ENCODE assay signal across 18 cellular contexts in genomic region chr3:21393684-21394307, GRCh38.
A peak's percentile ranks its signal among the peaks of the same experiment; 100 is the strongest.
DNase-seq lines count a peak whose midpoint lies in the region; ATAC-seq, FAIRE-seq and TF ChIP-seq lines count a peak whose summit lies in the region.
"Had no signal": no experiment of that assay in that cellular context is flagged by ENCODE, and none has a peak within 500 bp of the region (broad histone marks: within the 10 kb centered on the region; RNA-seq: fewer than 3 reads in every experiment).

No MANE protein-coding gene starts in this region.

- no peaks in the 10 kb centered on the region for H3K79me2 ChIP-seq in mesendoderm (ENCODE audit: control insufficient read depth, insufficient read depth, low read length)

- H2BK15ac ChIP-seq in mesendoderm (replicated peaks; ENCODE audit: low read depth), result no peak overlapping the region

- no peaks in the 10 kb centered on the region for H3K79me1 ChIP-seq in mesendoderm (ENCODE audit: low read length)

- H4K5ac ChIP-seq in mesendoderm (ENCODE audit: low read length), result no peak overlapping the region

- H3K4me3 ChIP-seq in left ventricle myocardium inferior, result no peak overlapping the region
- H3K4me3 ChIP-seq in coronary artery, result no peak overlapping the region
- no peak overlapping the region for H3K4me3 ChIP-seq in mesendoderm (ENCODE audit: low read length)
- H3K4me3 ChIP-seq in pancreas, result no peak overlapping the region
- H3K4me3 ChIP-seq: BLaER1, GM12878 had no signal

- H3K23ac ChIP-seq in mesendoderm (ENCODE audit: low read length), result no peak overlapping the region

- no peaks in the 10 kb centered on the region for H3K36me3 ChIP-seq in left ventricle myocardium inferior
- H3K36me3 ChIP-seq in mesendoderm (ENCODE audit: control insufficient read depth, insufficient read depth, low read length), result no peaks in the 10 kb centered on the region
- H3K36me3 ChIP-seq in pancreas, result no peaks in the 10 kb centered on the region
- H3K36me3 ChIP-seq: BLaER1 had no signal

- no peak overlapping the region for H3K9ac ChIP-seq in mesendoderm (ENCODE audit: low read length)
- H3K9ac ChIP-seq: BLaER1 had no signal

- no peak overlapping the region for H3K56ac ChIP-seq in mesendoderm (ENCODE audit: low read length)

- H3K27me3 ChIP-seq in left ventricle myocardium inferior (ENCODE audit: low read depth) (no peaks in the 10 kb centered on the region), mesendoderm (ENCODE audit: insufficient read depth, low read length, poor library complexity) (no peaks in the 10 kb centered on the region), pancreas (no peaks in the 10 kb centered on the region)
- H3K27me3 ChIP-seq: BLaER1 had no signal

- intact Hi-C loops in left ventricle myocardium inferior (cut with micrococcal nuclease), result no loop called here
- intact Hi-C loops in Right ventricle myocardium superior (cut with DNase I), result no loop called here
- intact Hi-C loops in pancreas (cut with DNase I), result no loop called here

- H3K18ac ChIP-seq in mesendoderm (ENCODE audit: low read length), result peak overlapping the region; percentile 75

- no peak for TF ChIP-seq CTCF in left ventricle myocardium inferior (IDR thresholded peaks at IDR 0.05; ENCODE audit: borderline replicate concordance)
- no peak for TF ChIP-seq CTCF in coronary artery (IDR thresholded peaks at IDR 0.05)
- TF ChIP-seq CTCF in pancreas (IDR thresholded peaks at IDR 0.05), result no peak

- DNase-seq in left ventricle myocardium inferior (no peak), Right ventricle myocardium superior (no peak), coronary artery (ENCODE audit: low spot score) (peak; percentile 68), mesendoderm (no peak), pancreas (no peak), T-helper 1 cell (no peak), NCI-H2227 treated with DMSO at 0.1 percent for 48 hours (lab: John Stamatoyannopoulos, UW) (no peak)
- DNase-seq: 8988T; CD8-positive, alpha-beta T cell; DMS 273 treated with DMSO at 0.1 percent for 48 hours; DMS53; DND-41; EL; H9 had no signal

- H3K9me3 ChIP-seq in left ventricle myocardium inferior (replicated peaks) (peaks cover 8% of the 10 kb centered on the region), pancreas (no peaks in the 10 kb centered on the region)
- H3K9me3 ChIP-seq: BLaER1 had no signal

- H2AK5ac ChIP-seq in mesendoderm (ENCODE audit: low read length), result no peak overlapping the region

- H2BK5ac ChIP-seq in mesendoderm (ENCODE audit: low read length), result no peak overlapping the region

- no peak overlapping the region for H4K8ac ChIP-seq in mesendoderm (ENCODE audit: low read depth, low read length)

- ATAC-seq in Right ventricle myocardium superior (ENCODE audit: poor library complexity), result no peak
- no peak for ATAC-seq in pancreas
- ATAC-seq: CD8-positive, alpha-beta T cell; GM12878; HepG2 had no signal

- no peak overlapping the region for H3K4me2 ChIP-seq in mesendoderm (ENCODE audit: low read length)
- H3K4me2 ChIP-seq: BLaER1 had no signal

- peak overlapping the region; percentile 36 for H3K4ac ChIP-seq in mesendoderm (ENCODE audit: low read depth, low read length)

- peak overlapping the region; percentile 10 for H3K27ac ChIP-seq in left ventricle myocardium inferior (replicated peaks)
- peak overlapping the region; percentile 36 to 47 for H3K27ac ChIP-seq in coronary artery
- no peak overlapping the region for H3K27ac ChIP-seq in mesendoderm (ENCODE audit: low read depth, low read length)
- H3K27ac ChIP-seq in pancreas, result no peak overlapping the region
- H3K27ac ChIP-seq: BLaER1 had no signal

- WGBS in mesendoderm (ENCODE audit: extremely low coverage, insufficient coverage, low lambda C conversion rate), result no CpG with 5 or more reads among the region's 4 CpGs
- 56 to 65% methylated on average over 4 of the region's 4 CpGs for WGBS in pancreas, 2 donors

- H3K4me1 ChIP-seq in left ventricle myocardium inferior (no peaks in the 10 kb centered on the region), mesendoderm (ENCODE audit: control insufficient read depth, low read depth, low read length) (no peaks in the 10 kb centered on the region), pancreas (no peaks in the 10 kb centered on the region)
- H3K4me1 ChIP-seq: BLaER1 had no signal

- FAIRE-seq in pancreas (lab: Jason Lieb, UNC), result no peak
- FAIRE-seq: GM12878, H1, HepG2 had no signal

- H2BK120ac ChIP-seq in mesendoderm (ENCODE audit: low read depth, low read length), result no peak overlapping the region

Comparison
In these comparisons a context has a peak if more than half of its experiments do, and no peak if none do; other contexts are left out.
1. H3K27ac ChIP-seq: peak in left ventricle myocardium inferior (single experiment) and coronary artery (2 of 2); none in mesendoderm (single experiment) and pancreas (0 of 4).